8 cellular contexts compared by ENCODE assay signal in genomic region chrX:53440631-53441517, GRCh38. TPM values are rescaled to one million over a fixed set of nuclear protein-coding genes. Genes with fewer than 3 reads are reported as not detected.
A peak's percentile ranks its signal among the peaks of the same experiment; 100 is the strongest.
DNase-seq lines count a peak whose midpoint lies in the region; ATAC-seq, FAIRE-seq and TF ChIP-seq lines count a peak whose summit lies in the region.

No MANE protein-coding gene starts in this region.

- TF ChIP-seq CTCF in HCT116 (IDR thresholded peaks at IDR 0.05 in 2 of 3, conservative IDR thresholded peaks at IDR 0.05 in 1 of 3; ENCODE audit: borderline replicate concordance in 1 of 3, insufficient read depth in 1 of 3, low read depth in 2 of 3, low read length in 2 of 3) (no peak), bronchial epithelial cell (IDR thresholded peaks at IDR 0.05; ENCODE audit: insufficient read depth, low read length, severe bottlenecking) (no peak), keratinocyte (optimal IDR thresholded peaks at IDR 0.05 in 1 of 3, IDR thresholded peaks at IDR 0.05 in 1 of 3, conservative IDR thresholded peaks at IDR 0.05 in 1 of 3; ENCODE audit: extremely low read depth in 1 of 3, insufficient read depth in 2 of 3, low read length in 3 of 3) (no peak)

- H3K4me1 ChIP-seq in HCT116 (ENCODE audit: control insufficient read depth in 1 of 2, insufficient read depth in 2 of 2, low read length in 2 of 2) (peaks cover 7 to 20% of the 10 kb centered on the region in 2 experiments; a peak in 3 of 4 replicates), keratinocyte (ENCODE audit: control insufficient read depth, extremely low read depth, insufficient read depth, low read length) (peaks cover 11% of the 10 kb centered on the region)

- H4K20me1 ChIP-seq in HCT116 (ENCODE audit: insufficient read depth) (no peaks in the 10 kb centered on the region), keratinocyte (ENCODE audit: control insufficient read depth, extremely low read depth, insufficient read depth, low read length) (no peaks in the 10 kb centered on the region)

- H3K9ac ChIP-seq in HCT116 (ENCODE audit: low read length) (peak overlapping the region; percentile 62), keratinocyte (ENCODE audit: control insufficient read depth, extremely low read depth, insufficient read depth, low read length) (peak overlapping the region; percentile 69)

- peak overlapping the region; percentile 51 to 62 for H3K4me3 ChIP-seq in HCT116 (replicated peaks in 1 of 2; ENCODE audit: low read depth in 1 of 2, low read length in 2 of 2)
- peak overlapping the region; percentile 38 for H3K4me3 ChIP-seq in bronchial epithelial cell (ENCODE audit: low read depth, low read length)
- peak overlapping the region; percentile 42 to 72 (median 53) for H3K4me3 ChIP-seq in keratinocyte (ENCODE audit: control insufficient read depth in 2 of 3, extremely low read depth in 1 of 3, insufficient read depth in 2 of 3, low read depth in 1 of 3, low read length in 3 of 3)

- POLR2A ChIA-PET in HCT116 (lab: Charles Lee), result interaction anchor here (1.4 kb wide), 1 partner anchor 19 kb away, joined by 10 read pairs; the partner anchor contains the start of genes RIBC1 and SMC1A

- no peak for TF ChIP-seq POLR2A in HCT116 (IDR thresholded peaks at IDR 0.05; ENCODE audit: borderline replicate concordance, extremely low read depth, insufficient read depth, insufficient read length)

- H3K79me2 ChIP-seq in HCT116 (ENCODE audit: insufficient read depth, low read length) (no peaks in the 10 kb centered on the region), keratinocyte (ENCODE audit: control insufficient read depth, insufficient read depth, low read length) (no peaks in the 10 kb centered on the region)

- H3K9me1 ChIP-seq in keratinocyte (ENCODE audit: control insufficient read depth, extremely low read depth, insufficient read depth, low read length), result no peaks in the 10 kb centered on the region

- dilution Hi-C loops in keratinocyte (cut with MboI; ENCODE audit: extremely low pct_ligation_motif_present, low sequenced_read_pairs), result no loop called here

- H3K27me3 ChIP-seq in HCT116 (ENCODE audit: insufficient read depth, low read length) (no peaks in the 10 kb centered on the region), bronchial epithelial cell (ENCODE audit: control insufficient read depth, insufficient read depth, low read length) (no peaks in the 10 kb centered on the region), keratinocyte (ENCODE audit: control insufficient read depth, extremely low read depth, insufficient read depth, low read length) (no peaks in the 10 kb centered on the region)

- no peaks in the 10 kb centered on the region for H3K9me2 ChIP-seq in HCT116 (ENCODE audit: insufficient read depth)

- peak overlapping the region; percentile 82 for H3K4me2 ChIP-seq in HCT116 (ENCODE audit: low read length)
- H3K4me2 ChIP-seq in keratinocyte (ENCODE audit: control insufficient read depth, extremely low read depth, insufficient read depth, low read depth, low read length), result peak overlapping the region; percentile 84

- H3K9me3 ChIP-seq in HCT116 (ENCODE audit: control insufficient read depth in 1 of 2, insufficient read depth in 1 of 2, low read depth in 1 of 2, low read length in 2 of 2), result no peaks in the 10 kb centered on the region
- H3K9me3 ChIP-seq in keratinocyte (ENCODE audit: control insufficient read depth, low read depth, low read length), result no peaks in the 10 kb centered on the region

- intact Hi-C loops in HCT116 (cut with micrococcal nuclease), result no loop called here

- CTCF ChIA-PET in HCT116 (lab: Charles Lee), result interaction anchor here (1.1 to 1.2 kb wide), 2 partner anchors 127 to 158 kb away, joined by 3 to 4 read pairs; no protein-coding TSS in a partner anchor

- no peak for TF ChIP-seq RAD21 in HCT116 (IDR thresholded peaks at IDR 0.05; ENCODE audit: low read depth)

- H3K36me3 ChIP-seq in HCT116 (ENCODE audit: control insufficient read depth in 1 of 2, insufficient read depth in 2 of 2, low read length in 2 of 2) (no peaks in the 10 kb centered on the region), bronchial epithelial cell (ENCODE audit: control insufficient read depth, insufficient read depth, low read length) (no peaks in the 10 kb centered on the region), keratinocyte (ENCODE audit: control insufficient read depth in 2 of 2, extremely low read depth in 1 of 2, insufficient read depth in 2 of 2, low read length in 2 of 2) (no peaks in the 10 kb centered on the region)

- ATAC-seq in HCT116, result peak; percentile 41
- no peak for ATAC-seq in HG02870 (IDR thresholded peaks at IDR 0.05; ENCODE audit: unreplicated experiment)

- no peak for FAIRE-seq in bronchial epithelial cell (lab: Jason Lieb, UNC)
- no peak for FAIRE-seq in keratinocyte (lab: Jason Lieb, UNC)

- H3K27ac ChIP-seq in HCT116 (ENCODE audit: low read depth, low read length) (peak overlapping the region; percentile 75), keratinocyte (ENCODE audit: control insufficient read depth, insufficient read depth, low read length) (peak overlapping the region; percentile 74)

- no TSS peak for BruUV-seq in HCT116 (replicated peaks; lab: Mats Ljungman, UMichigan)

- peak overlapping the region; percentile 67 for H2AFZ ChIP-seq in HCT116 (ENCODE audit: low read depth, low read length, poor library complexity, severe bottlenecking)
- H2AFZ ChIP-seq in keratinocyte (ENCODE audit: control insufficient read depth, low read length), result peak overlapping the region; percentile 74

- RAD21 ChIA-PET in HCT116 (lab: Charles Lee; ENCODE audit: low non-redundant PET in 1 of 2, low total read pairs in 2 of 2, uncharacterized antibody in 2 of 2, unreplicated experiment in 2 of 2), result no interaction called here

- DNase-seq in AG08395 (ENCODE audit: low spot score) (peak; percentile 66), HCT116 (ENCODE audit: low read depth, low spot score) (no peak), RPMI7951 (ENCODE audit: low read depth) (peak; percentile 84), bronchial epithelial cell (ENCODE audit: low read depth) (peak; percentile 61), keratinocyte (ENCODE audit: low read depth, low spot score) (no peak), NCI-H187 (lab: John Stamatoyannopoulos, UW) (no peak)
- DNase-seq in stimulated activated CD4-positive, alpha-beta T cell treated with anti-CD3 and anti-CD28 coated beads, Interleukin-1b, Interleukin-23, amount 100 ng/mL, for 48 hours, result peak; percentile 15

TF ChIP-seq in HCT116, 20 proteins besides CTCF, POLR2A, EP300 and RAD21 (continues in another document):
- TF ChIP-seq EZH2phosphoT487 (IDR thresholded peaks at IDR 0.05; ENCODE audit: borderline replicate concordance) (no peak), JUND (IDR thresholded peaks at IDR 0.05) (no peak), FOSL1 (IDR thresholded peaks at IDR 0.05; ENCODE audit: low read depth) (no peak)

RNA-seq across cellular contexts. Expression of gene HSD17B10, which starts 6.7 kb away (rescaled TPM):
- 94.4 TPM for total RNA-seq in HCT116 (2021; ENCODE audit: unreplicated experiment)
- 112 and 116 TPM in 2 replicates for polyA plus RNA-seq in HCT116 (2012)
- total RNA-seq in RPMI7951 (2014; rRNA removed; shearing (Covaris generic)), result 139 and 144 TPM in 2 replicates
- 70.0 and 75.9 TPM in 2 replicates for total RNA-seq in bronchial epithelial cell
- 140 to 159 TPM (median 141 TPM) in 3 replicates for polyA plus RNA-seq in keratinocyte
- polyA plus RNA-seq in keratinocyte (2011; ENCODE audit: low read depth), result 19.3 TPM
- polyA plus RNA-seq in keratinocyte (2011; cell fraction: cytosol; rRNA removed), result 131 and 175 TPM in 2 replicates
- 113 and 116 TPM in 2 replicates for polyA plus RNA-seq in keratinocyte (2011; cell fraction: nucleus; rRNA removed)
- polyA plus RNA-seq in keratinocyte (2012; ENCODE audit: low replicate concordance), result 71.4 and 138 TPM in 2 replicates
- polyA minus RNA-seq in keratinocyte, result 94.9 to 130 TPM (median 129 TPM) in 3 replicates
- 85.4 TPM for polyA minus RNA-seq in keratinocyte (2011; cell fraction: cytosol; rRNA and poly(A)+ RNA removed)
- 27.7 and 28.0 TPM in 2 replicates for polyA minus RNA-seq in keratinocyte (2011; cell fraction: nucleus; rRNA and poly(A)+ RNA removed)

RNA-seq across cellular contexts. Expression of gene RIBC1, which starts 18.2 kb away (rescaled TPM):
- total RNA-seq in HCT116 (2021; ENCODE audit: unreplicated experiment) (0.61 TPM), bronchial epithelial cell (0.26 and 1.0 TPM in 2 replicates)
- 0.54 and 0.91 TPM in 2 replicates for polyA plus RNA-seq in HCT116 (2012)
- 1.1 and 1.6 TPM in 2 replicates for total RNA-seq in RPMI7951 (2014; rRNA removed; shearing (Covaris generic))
- polyA plus RNA-seq in keratinocyte, result 0.25 to 0.42 TPM (median 0.36 TPM) in 3 replicates
- 0.89 TPM for polyA plus RNA-seq in keratinocyte (2011; ENCODE audit: low read depth)
- 0.07 and 0.43 TPM in 2 replicates for polyA plus RNA-seq in keratinocyte (2011; cell fraction: cytosol; rRNA removed)
- 0.37 and 0.45 TPM in 2 replicates for polyA plus RNA-seq in keratinocyte (2011; cell fraction: nucleus; rRNA removed)
- polyA plus RNA-seq in keratinocyte (2012; ENCODE audit: low replicate concordance), result 0.21 and 0.45 TPM in 2 replicates
- polyA minus RNA-seq in keratinocyte, result 0.32 to 0.76 TPM in 2 of 3 replicates, not detected in the other
- polyA minus RNA-seq in keratinocyte (2011; cell fraction: cytosol; rRNA and poly(A)+ RNA removed), result not detected
- not detected in 2 replicates for polyA minus RNA-seq in keratinocyte (2011; cell fraction: nucleus; rRNA and poly(A)+ RNA removed)

RNA-seq across cellular contexts. Expression of gene SMC1A, which starts 18.4 kb away (rescaled TPM):
- total RNA-seq in HCT116 (2021; ENCODE audit: unreplicated experiment), result 88.3 TPM
- 37.2 and 48.0 TPM in 2 replicates for polyA plus RNA-seq in HCT116 (2012)
- 29.2 and 37.6 TPM in 2 replicates for total RNA-seq in RPMI7951 (2014; rRNA removed; shearing (Covaris generic))
- total RNA-seq in bronchial epithelial cell, result 9.0 and 15.0 TPM in 2 replicates
- 13.7 to 38.9 TPM (median 24.2 TPM) in 3 replicates for polyA plus RNA-seq in keratinocyte
- 89.1 TPM for polyA plus RNA-seq in keratinocyte (2011; ENCODE audit: low read depth)
- 11.1 and 12.4 TPM in 2 replicates for polyA plus RNA-seq in keratinocyte (2011; cell fraction: cytosol; rRNA removed)
- polyA plus RNA-seq in keratinocyte (2011; cell fraction: nucleus; rRNA removed), result 47.5 and 58.6 TPM in 2 replicates
- polyA plus RNA-seq in keratinocyte (2012; ENCODE audit: low replicate concordance), result 11.1 and 43.1 TPM in 2 replicates
- polyA minus RNA-seq in keratinocyte, result 17.6 to 67.4 TPM (median 23.7 TPM) in 3 replicates
- 24.6 TPM for polyA minus RNA-seq in keratinocyte (2011; cell fraction: cytosol; rRNA and poly(A)+ RNA removed)
- polyA minus RNA-seq in keratinocyte (2011; cell fraction: nucleus; rRNA and poly(A)+ RNA removed), result 29.5 and 64.7 TPM in 2 replicates

Comparison
In these comparisons a context has a peak if more than half of its experiments do, and no peak if none do; other contexts are left out.
1. DNase-seq: peak in AG08395 (single experiment), RPMI7951 (single experiment), bronchial epithelial cell (single experiment) and stimulated activated CD4-positive, alpha-beta T cell treated with anti-CD3 and anti-CD28 coated beads, Interleukin-1b, Interleukin-23, amount 100 ng/mL, for 48 hours (single experiment); none in HCT116 (single experiment), keratinocyte (single experiment) and NCI-H187 (0 of 2).
2. Peak in every context shown above with its lines, with median percentiles within 50 percentile points of each other: H3K4me3 ChIP-seq.